ENCODE assay signal across 20 cellular contexts in genomic region chr1:2968471-2968881, GRCh38. TPM values are rescaled to one million over a fixed set of nuclear protein-coding genes. Genes with fewer than 3 reads are reported as not detected.
DNase-seq lines count a peak whose midpoint lies in the region; TF ChIP-seq lines count a peak whose summit lies in the region.
"Had no signal": no experiment of that assay in that cellular context is flagged by ENCODE, and none has a peak within 500 bp of the region (broad histone marks: within the 10 kb centered on the region; RNA-seq: fewer than 3 reads in every experiment).

No MANE protein-coding gene starts in this region.

- no peaks in the 10 kb centered on the region for H3K9me3 ChIP-seq in tibial nerve
- H3K9me3 ChIP-seq: right atrium auricular region, suprapubic skin had no signal

- H3K27me3 ChIP-seq in tibial nerve: peaks cover 0 to 5% of the 10 kb centered on the region in 2 donors
- H3K27me3 ChIP-seq: right atrium auricular region had no signal

- TF ChIP-seq EP300 in tibial nerve (IDR thresholded peaks at IDR 0.05): peak in 1 of 2 donors; percentile 45

- TF ChIP-seq POLR2A in tibial nerve (IDR thresholded peaks at IDR 0.05): no peak

- WGBS in tibial nerve, 2 donors: 15 to 22% methylated on average over 24 to 25 of the region's 25 CpGs

- TF ChIP-seq CTCF in tibial nerve (IDR thresholded peaks at IDR 0.05): no peak

- no peak overlapping the region for H3K4me3 ChIP-seq in tibial nerve
- H3K4me3 ChIP-seq: right atrium auricular region, suprapubic skin had no signal

- H3K36me3 ChIP-seq in tibial nerve: no peaks in the 10 kb centered on the region
- H3K36me3 ChIP-seq: right atrium auricular region, suprapubic skin had no signal

- DNase-seq in amygdala (lab: John Stamatoyannopoulos, UW): peak in 52 of 56 donors; percentile 35 to 90 (median 72)
- peak; percentile 85 for DNase-seq in hippocampal formation (lab: John Stamatoyannopoulos, UW)
- peak in 52 of 56 donors; percentile 36 to 89 (median 77) for DNase-seq in nucleus accumbens (lab: John Stamatoyannopoulos, UW)
- no peak for DNase-seq in tibial nerve (ENCODE audit: low spot score in 2 of 2)
- no peak for DNase-seq in EL
- no peak for DNase-seq in NCI-H345 treated with DMSO at 0.1 percent for 48 hours (lab: John Stamatoyannopoulos, UW; ENCODE audit: unreplicated experiment)
- no peak for DNase-seq in NCI-H1930 (lab: John Stamatoyannopoulos, UW)
- DNase-seq: activated CD8-positive, alpha-beta T cell treated with anti-CD3 and anti-CD28 coated beads for 36 hours; activated naive CD8-positive, alpha-beta T cell treated with anti-CD3 and anti-CD28 coated beads, Interleukin-2, amount 50 U/mL, for 24 hours; activated T-cell treated with anti-CD3 and anti-CD28 coated beads, Interleukin-2, amount 50 U/mL, for 4 hours; AML-193; naive thymus-derived CD4-positive, alpha-beta T cell; NCI-H1436 treated with DMSO at 0.1 percent for 48 hours; NCI-H345; stimulated activated CD4-positive, alpha-beta T cell treated with anti-CD3 and anti-CD28 coated beads, Interleukin-2, amount 100 ng/mL, for 24 hours had no signal

- peak overlapping the region; percentile 41 to 89 (median 78) for H3K27ac ChIP-seq in tibial nerve
- H3K27ac ChIP-seq: right atrium auricular region, suprapubic skin had no signal

- H3K4me1 ChIP-seq in tibial nerve: peaks cover 0 to 31% (median 6%) of the 10 kb centered on the region in 4 donors
- H3K4me1 ChIP-seq: right atrium auricular region, suprapubic skin had no signal

RNA-seq across cellular contexts. Expression of gene ACTRT2, which starts 52.8 kb away (rescaled TPM):
- not detected for total RNA-seq in tibial nerve
- total RNA-seq: activated CD8-positive, alpha-beta T cell treated with anti-CD3 and anti-CD28 coated beads for 36 hours; activated T-cell treated with anti-CD3 and anti-CD28 coated beads, Interleukin-2, amount 50 U/mL, for 4 hours; cardiac septum; liver; naive thymus-derived CD4-positive, alpha-beta T cell; right atrium auricular region; suprapubic skin; T-helper 1 cell treated with Interleukin-12 subunit alpha and Interleukin-12 subunit beta and Interleukin-4 antibody, amounts not matched to agents 30 ng/mL and 1 ng/mL, for 36 hours had no signal

Comparison
In these comparisons a context has a peak if more than half of its experiments do, and no peak if none do; other contexts are left out.
1. DNase-seq: peak in amygdala (52 of 56), hippocampal formation (2 of 2) and nucleus accumbens (52 of 56); none in tibial nerve (0 of 2), EL (single experiment), NCI-H345 treated with DMSO at 0.1 percent for 48 hours (single experiment) and NCI-H1930 (0 of 2).